14 cellular contexts compared by ENCODE assay signal in the genomic region with DNA sequence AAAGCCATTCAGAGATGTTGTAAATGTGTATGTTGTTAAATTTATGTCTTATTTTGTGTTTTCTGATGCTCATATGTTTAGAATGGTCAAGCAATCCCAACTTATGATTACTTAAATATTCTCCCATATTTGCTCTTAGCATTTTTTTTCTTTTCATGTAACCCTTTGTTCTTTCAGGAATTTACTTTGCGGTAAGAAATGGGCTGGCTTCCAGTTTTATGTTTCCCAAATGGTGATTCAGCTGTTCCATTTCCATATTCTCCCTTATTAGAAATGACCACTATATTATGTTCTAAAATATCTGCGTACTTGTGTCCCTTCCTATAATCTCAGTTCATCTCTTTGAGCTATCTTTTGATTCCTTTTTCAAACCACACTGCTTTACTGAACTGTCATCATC.
"Had no signal": no experiment of that assay in that cellular context is flagged by ENCODE, and none has a peak within 500 bp of the region (broad histone marks: within the 10 kb centered on the region; RNA-seq: fewer than 3 reads in every experiment).

No MANE protein-coding gene starts in this region.

- H3K27me3 ChIP-seq: right lobe of liver, spleen, tibial nerve had no signal

- DNase-seq: activated naive CD8-positive, alpha-beta T cell treated with anti-CD3 and anti-CD28 coated beads, Interleukin-2, amount 10 ng/mL, durations not matched to agents 7 days and 5 days; activated T-cell treated with anti-CD3 and anti-CD28 coated beads, Interleukin-2, amount 50 U/mL, for 72 hours; aorta; effector memory CD8-positive, alpha-beta T cell; foreskin keratinocyte; head of caudate nucleus; islet precursor cell; right lobe of liver; spleen; stimulated activated CD4-positive, alpha-beta T cell treated with anti-CD3 and anti-CD28 coated beads, Interleukin-1b, Interleukin-23, amount 100 ng/mL, for 48 hours; stimulated activated naive B cell treated with anti-CD40 and anti-IgM and Interleukin-4, amounts not matched to agents 10 μg/mL and 1 μg/mL and 100 μg/mL, for 72 hours had no signal

- H3K9me3 ChIP-seq: prostate gland, right lobe of liver, tibial nerve had no signal

- ATAC-seq: activated T-cell treated with anti-CD3 and anti-CD28 coated beads, Interleukin-2, amount 50 U/mL, for 72 hours; effector memory CD8-positive, alpha-beta T cell; foreskin keratinocyte; left lobe of liver; right lobe of liver; stimulated activated naive B cell treated with anti-CD40 and anti-IgM and Interleukin-4, amounts not matched to agents 10 μg/mL and 1 μg/mL and 100 μg/mL, for 72 hours had no signal

- H3K4me3 ChIP-seq: prostate gland, right lobe of liver, spleen, tibial nerve had no signal

- H3K27ac ChIP-seq: foreskin keratinocyte, prostate gland, right lobe of liver, spleen, tibial nerve had no signal

- H3K4me1 ChIP-seq: foreskin keratinocyte, prostate gland, right lobe of liver, spleen, tibial nerve had no signal

- H3K36me3 ChIP-seq: prostate gland, right lobe of liver, spleen, tibial nerve had no signal
